In the genomic region with DNA sequence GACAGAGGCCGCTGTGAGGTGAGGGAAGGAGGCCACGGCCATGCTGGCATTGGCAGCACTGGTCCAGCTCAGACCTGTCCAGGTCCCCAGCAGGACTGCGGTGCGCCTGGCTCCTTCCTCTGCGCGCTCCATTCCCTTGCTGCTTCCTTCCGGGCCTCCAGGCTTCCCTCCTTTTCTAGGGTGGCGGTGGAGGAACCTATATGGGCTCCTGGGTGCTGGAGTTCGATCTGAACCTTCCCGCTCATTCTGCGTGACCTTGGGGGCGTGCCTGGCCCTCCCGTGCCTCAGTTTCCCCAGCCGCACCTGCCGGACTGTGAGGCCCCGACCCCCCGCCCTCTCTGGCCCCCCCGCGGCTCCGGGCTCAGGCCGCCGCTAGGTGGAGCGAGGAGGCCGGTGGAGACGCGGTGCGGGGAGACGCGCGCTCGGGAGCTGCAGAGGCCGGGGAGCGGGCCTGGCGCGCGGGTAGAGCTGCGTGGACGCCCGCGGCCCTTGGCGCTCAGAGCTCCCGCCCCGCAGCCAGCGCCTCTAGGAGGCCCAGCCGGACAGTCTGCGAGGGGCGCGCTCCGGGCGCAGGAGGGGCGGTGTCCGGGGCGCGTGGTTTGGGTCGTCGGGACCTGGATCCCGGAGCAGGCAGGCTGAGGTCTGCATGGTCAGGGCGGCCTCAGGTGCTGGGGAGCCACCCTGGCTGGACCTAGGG, we compare ENCODE assay signal across 1 cellular context.
TF ChIP-seq lines count a peak whose summit lies in the region.

No MANE protein-coding gene starts in this region.

TF ChIP-seq in HepG2, 621 proteins besides CTCF, POLR2A, EP300 and RAD21 (continued from another document and continues in another):
- TF ChIP-seq, protein P1, sequence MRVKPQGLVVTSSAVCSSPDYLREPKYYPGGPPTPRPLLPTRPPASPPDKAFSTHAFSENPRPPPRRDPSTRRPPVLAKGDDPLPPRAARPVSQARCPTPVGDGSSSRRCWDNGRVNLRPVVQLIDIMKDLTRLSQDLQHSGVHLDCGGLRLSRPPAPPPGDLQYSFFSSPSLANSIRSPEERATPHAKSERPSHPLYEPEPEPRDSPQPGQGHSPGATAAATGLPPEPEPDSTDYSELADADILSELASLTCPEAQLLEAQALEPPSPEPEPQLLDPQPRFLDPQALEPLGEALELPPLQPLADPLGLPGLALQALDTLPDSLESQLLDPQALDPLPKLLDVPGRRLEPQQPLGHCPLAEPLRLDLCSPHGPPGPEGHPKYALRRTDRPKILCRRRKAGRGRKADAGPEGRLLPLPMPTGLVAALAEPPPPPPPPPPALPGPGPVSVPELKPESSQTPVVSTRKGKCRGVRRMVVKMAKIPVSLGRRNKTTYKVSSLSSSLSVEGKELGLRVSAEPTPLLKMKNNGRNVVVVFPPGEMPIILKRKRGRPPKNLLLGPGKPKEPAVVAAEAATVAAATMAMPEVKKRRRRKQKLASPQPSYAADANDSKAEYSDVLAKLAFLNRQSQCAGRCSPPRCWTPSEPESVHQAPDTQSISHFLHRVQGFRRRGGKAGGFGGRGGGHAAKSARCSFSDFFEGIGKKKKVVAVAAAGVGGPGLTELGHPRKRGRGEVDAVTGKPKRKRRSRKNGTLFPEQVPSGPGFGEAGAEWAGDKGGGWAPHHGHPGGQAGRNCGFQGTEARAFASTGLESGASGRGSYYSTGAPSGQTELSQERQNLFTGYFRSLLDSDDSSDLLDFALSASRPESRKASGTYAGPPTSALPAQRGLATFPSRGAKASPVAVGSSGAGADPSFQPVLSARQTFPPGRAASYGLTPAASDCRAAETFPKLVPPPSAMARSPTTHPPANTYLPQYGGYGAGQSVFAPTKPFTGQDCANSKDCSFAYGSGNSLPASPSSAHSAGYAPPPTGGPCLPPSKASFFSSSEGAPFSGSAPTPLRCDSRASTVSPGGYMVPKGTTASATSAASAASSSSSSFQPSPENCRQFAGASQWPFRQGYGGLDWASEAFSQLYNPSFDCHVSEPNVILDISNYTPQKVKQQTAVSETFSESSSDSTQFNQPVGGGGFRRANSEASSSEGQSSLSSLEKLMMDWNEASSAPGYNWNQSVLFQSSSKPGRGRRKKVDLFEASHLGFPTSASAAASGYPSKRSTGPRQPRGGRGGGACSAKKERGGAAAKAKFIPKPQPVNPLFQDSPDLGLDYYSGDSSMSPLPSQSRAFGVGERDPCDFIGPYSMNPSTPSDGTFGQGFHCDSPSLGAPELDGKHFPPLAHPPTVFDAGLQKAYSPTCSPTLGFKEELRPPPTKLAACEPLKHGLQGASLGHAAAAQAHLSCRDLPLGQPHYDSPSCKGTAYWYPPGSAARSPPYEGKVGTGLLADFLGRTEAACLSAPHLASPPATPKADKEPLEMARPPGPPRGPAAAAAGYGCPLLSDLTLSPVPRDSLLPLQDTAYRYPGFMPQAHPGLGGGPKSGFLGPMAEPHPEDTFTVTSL (CRISPR knock-in tag; IDR thresholded peaks at IDR 0.05; ENCODE audit: borderline replicate concordance) = no peak
- TF ChIP-seq, protein P2, sequence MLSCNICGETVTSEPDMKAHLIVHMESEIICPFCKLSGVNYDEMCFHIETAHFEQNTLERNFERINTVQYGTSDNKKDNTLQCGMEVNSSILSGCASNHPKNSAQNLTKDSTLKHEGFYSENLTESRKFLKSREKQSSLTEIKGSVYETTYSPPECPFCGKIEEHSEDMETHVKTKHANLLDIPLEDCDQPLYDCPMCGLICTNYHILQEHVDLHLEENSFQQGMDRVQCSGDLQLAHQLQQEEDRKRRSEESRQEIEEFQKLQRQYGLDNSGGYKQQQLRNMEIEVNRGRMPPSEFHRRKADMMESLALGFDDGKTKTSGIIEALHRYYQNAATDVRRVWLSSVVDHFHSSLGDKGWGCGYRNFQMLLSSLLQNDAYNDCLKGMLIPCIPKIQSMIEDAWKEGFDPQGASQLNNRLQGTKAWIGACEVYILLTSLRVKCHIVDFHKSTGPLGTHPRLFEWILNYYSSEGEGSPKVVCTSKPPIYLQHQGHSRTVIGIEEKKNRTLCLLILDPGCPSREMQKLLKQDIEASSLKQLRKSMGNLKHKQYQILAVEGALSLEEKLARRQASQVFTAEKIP (CRISPR knock-in tag; IDR thresholded peaks at IDR 0.05; ENCODE audit: borderline replicate concordance) = no peak
- TF ChIP-seq, protein P3, sequence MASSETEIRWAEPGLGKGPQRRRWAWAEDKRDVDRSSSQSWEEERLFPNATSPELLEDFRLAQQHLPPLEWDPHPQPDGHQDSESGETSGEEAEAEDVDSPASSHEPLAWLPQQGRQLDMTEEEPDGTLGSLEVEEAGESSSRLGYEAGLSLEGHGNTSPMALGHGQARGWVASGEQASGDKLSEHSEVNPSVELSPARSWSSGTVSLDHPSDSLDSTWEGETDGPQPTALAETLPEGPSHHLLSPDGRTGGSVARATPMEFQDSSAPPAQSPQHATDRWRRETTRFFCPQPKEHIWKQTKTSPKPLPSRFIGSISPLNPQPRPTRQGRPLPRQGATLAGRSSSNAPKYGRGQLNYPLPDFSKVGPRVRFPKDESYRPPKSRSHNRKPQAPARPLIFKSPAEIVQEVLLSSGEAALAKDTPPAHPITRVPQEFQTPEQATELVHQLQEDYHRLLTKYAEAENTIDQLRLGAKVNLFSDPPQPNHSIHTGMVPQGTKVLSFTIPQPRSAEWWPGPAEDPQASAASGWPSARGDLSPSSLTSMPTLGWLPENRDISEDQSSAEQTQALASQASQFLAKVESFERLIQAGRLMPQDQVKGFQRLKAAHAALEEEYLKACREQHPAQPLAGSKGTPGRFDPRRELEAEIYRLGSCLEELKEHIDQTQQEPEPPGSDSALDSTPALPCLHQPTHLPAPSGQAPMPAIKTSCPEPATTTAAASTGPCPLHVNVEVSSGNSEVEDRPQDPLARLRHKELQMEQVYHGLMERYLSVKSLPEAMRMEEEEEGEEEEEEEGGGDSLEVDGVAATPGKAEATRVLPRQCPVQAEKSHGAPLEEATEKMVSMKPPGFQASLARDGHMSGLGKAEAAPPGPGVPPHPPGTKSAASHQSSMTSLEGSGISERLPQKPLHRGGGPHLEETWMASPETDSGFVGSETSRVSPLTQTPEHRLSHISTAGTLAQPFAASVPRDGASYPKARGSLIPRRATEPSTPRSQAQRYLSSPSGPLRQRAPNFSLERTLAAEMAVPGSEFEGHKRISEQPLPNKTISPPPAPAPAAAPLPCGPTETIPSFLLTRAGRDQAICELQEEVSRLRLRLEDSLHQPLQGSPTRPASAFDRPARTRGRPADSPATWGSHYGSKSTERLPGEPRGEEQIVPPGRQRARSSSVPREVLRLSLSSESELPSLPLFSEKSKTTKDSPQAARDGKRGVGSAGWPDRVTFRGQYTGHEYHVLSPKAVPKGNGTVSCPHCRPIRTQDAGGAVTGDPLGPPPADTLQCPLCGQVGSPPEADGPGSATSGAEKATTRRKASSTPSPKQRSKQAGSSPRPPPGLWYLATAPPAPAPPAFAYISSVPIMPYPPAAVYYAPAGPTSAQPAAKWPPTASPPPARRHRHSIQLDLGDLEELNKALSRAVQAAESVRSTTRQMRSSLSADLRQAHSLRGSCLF (CRISPR knock-in tag; IDR thresholded peaks at IDR 0.05; ENCODE audit: borderline replicate concordance) = no peak
- TF ChIP-seq SMAD3 (CRISPR knock-in tag; IDR thresholded peaks at IDR 0.05) = 0 out of 2 replicates have a peak, but pooled peaks have one; percentile 43
- TF ChIP-seq ZNF709 (CRISPR knock-in tag; IDR thresholded peaks at IDR 0.05) = no peak
- TF ChIP-seq TCF12 (IDR thresholded peaks at IDR 0.05) = no peak
- TF ChIP-seq TCF12 (CRISPR knock-in tag; IDR thresholded peaks at IDR 0.05) = 0 out of 2 replicates have a peak, but pooled peaks have one; percentile 47
- TF ChIP-seq, protein P4, sequence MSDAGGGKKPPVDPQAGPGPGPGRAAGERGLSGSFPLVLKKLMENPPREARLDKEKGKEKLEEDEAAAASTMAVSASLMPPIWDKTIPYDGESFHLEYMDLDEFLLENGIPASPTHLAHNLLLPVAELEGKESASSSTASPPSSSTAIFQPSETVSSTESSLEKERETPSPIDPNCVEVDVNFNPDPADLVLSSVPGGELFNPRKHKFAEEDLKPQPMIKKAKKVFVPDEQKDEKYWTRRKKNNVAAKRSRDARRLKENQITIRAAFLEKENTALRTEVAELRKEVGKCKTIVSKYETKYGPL (CRISPR knock-in tag; IDR thresholded peaks at IDR 0.05) = no peak
- no peak; the same call in 1 of the 2 replicates for TF ChIP-seq ZNF563 (CRISPR knock-in tag; IDR thresholded peaks at IDR 0.05)
- TF ChIP-seq ASH2L (IDR thresholded peaks at IDR 0.05; ENCODE audit: insufficient read length, low read depth, low read length) = no peak
- no peak for TF ChIP-seq RFX5 (IDR thresholded peaks at IDR 0.05; ENCODE audit: low read depth, low read length)
- TF ChIP-seq, protein P5, sequence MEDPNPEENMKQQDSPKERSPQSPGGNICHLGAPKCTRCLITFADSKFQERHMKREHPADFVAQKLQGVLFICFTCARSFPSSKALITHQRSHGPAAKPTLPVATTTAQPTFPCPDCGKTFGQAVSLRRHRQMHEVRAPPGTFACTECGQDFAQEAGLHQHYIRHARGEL (CRISPR knock-in tag; IDR thresholded peaks at IDR 0.05) = no peak
- TF ChIP-seq TAF15 (IDR thresholded peaks at IDR 0.05; ENCODE audit: low read depth, low read length, poor library complexity, severe bottlenecking) = no peak
- TF ChIP-seq KDM4B (CRISPR knock-in tag; IDR thresholded peaks at IDR 0.05) = no peak
- TF ChIP-seq IKZF4 (CRISPR knock-in tag; IDR thresholded peaks at IDR 0.05; ENCODE audit: borderline replicate concordance, low read depth, not compliant biosample characterization) = no peak
- TF ChIP-seq, protein P6, sequence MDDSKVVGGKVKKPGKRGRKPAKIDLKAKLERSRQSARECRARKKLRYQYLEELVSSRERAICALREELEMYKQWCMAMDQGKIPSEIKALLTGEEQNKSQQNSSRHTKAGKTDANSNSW (CRISPR knock-in tag; IDR thresholded peaks at IDR 0.05; ENCODE audit: borderline replicate concordance) = no peak
- no peak for TF ChIP-seq CHD2 (IDR thresholded peaks at IDR 0.05; ENCODE audit: low read depth, low read length)
- no peak for TF ChIP-seq IKZF1 (IDR thresholded peaks at IDR 0.05)
- no peak for TF ChIP-seq HNF4G (IDR thresholded peaks at IDR 0.05; ENCODE audit: borderline replicate concordance, low read depth, low read length)
- no peak for TF ChIP-seq HNF4G (CRISPR knock-in tag; IDR thresholded peaks at IDR 0.05; ENCODE audit: borderline replicate concordance, low read depth)
- TF ChIP-seq, protein P7, sequence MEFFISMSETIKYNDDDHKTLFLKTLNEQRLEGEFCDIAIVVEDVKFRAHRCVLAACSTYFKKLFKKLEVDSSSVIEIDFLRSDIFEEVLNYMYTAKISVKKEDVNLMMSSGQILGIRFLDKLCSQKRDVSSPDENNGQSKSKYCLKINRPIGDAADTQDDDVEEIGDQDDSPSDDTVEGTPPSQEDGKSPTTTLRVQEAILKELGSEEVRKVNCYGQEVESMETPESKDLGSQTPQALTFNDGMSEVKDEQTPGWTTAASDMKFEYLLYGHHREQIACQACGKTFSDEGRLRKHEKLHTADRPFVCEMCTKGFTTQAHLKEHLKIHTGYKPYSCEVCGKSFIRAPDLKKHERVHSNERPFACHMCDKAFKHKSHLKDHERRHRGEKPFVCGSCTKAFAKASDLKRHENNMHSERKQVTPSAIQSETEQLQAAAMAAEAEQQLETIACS (CRISPR knock-in tag; IDR thresholded peaks at IDR 0.05) = peak; percentile 57; the same call in 1 of the 2 replicates
- TF ChIP-seq, protein P8, sequence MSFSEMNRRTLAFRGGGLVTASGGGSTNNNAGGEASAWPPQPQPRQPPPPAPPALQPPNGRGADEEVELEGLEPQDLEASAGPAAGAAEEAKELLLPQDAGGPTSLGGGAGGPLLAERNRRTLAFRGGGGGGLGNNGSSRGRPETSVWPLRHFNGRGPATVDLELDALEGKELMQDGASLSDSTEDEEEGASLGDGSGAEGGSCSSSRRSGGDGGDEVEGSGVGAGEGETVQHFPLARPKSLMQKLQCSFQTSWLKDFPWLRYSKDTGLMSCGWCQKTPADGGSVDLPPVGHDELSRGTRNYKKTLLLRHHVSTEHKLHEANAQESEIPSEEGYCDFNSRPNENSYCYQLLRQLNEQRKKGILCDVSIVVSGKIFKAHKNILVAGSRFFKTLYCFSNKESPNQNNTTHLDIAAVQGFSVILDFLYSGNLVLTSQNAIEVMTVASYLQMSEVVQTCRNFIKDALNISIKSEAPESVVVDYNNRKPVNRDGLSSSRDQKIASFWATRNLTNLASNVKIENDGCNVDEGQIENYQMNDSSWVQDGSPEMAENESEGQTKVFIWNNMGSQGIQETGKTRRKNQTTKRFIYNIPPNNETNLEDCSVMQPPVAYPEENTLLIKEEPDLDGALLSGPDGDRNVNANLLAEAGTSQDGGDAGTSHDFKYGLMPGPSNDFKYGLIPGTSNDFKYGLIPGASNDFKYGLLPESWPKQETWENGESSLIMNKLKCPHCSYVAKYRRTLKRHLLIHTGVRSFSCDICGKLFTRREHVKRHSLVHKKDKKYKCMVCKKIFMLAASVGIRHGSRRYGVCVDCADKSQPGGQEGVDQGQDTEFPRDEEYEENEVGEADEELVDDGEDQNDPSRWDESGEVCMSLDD (CRISPR knock-in tag; IDR thresholded peaks at IDR 0.05; ENCODE audit: borderline replicate concordance) = no peak
- TF ChIP-seq ZNF253 (CRISPR knock-in tag; IDR thresholded peaks at IDR 0.05; ENCODE audit: borderline replicate concordance) = peak; percentile 82; the same call in 1 of the 2 replicates
- TF ChIP-seq, protein P9, sequence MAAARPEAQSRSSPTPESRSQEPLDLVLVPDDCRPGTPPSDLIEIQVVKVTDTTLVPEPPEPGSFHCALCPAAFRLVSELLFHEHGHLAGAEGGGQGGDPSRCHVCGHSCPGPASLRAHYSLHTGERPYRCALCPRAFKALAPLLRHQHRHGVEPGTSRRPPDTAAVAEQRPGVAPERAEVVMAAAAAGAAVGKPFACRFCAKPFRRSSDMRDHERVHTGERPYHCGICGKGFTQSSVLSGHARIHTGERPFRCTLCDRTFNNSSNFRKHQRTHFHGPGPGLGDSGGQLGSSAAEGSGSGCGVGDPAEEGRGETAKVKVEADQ (CRISPR knock-in tag; IDR thresholded peaks at IDR 0.05; ENCODE audit: borderline replicate concordance) = no peak
- TF ChIP-seq ZNF788 (CRISPR knock-in tag; IDR thresholded peaks at IDR 0.05; ENCODE audit: borderline replicate concordance) = no peak
- peak; percentile 36; the same call in 1 of the 2 replicates for TF ChIP-seq CBFB (CRISPR knock-in tag; IDR thresholded peaks at IDR 0.05)
